Comparison of ENCODE assay signal across 8 cellular contexts in the genomic region with DNA sequence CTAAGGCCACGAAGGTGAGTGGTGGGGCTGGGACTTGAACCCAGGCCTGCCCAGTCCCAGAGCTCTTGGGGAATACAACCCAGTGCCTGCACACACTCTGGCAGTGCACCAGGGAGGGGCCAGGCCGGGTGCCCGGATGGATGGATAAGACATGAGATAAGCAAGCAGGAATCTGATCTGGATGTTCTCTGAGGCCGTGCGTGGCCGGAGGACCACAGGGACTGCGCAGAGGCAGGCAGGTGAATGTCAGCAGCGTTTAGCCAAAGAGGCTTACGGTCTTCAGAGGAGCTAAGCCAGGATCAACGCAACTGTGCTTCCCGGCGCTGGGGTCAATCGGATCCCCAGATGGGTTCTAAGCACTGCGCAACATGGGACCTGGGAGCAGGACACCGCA. TPM values are rescaled to one million over a fixed set of nuclear protein-coding genes. Genes with fewer than 3 reads are reported as not detected.
DNase-seq lines count a peak whose midpoint lies in the region; ATAC-seq and TF ChIP-seq lines count a peak whose summit lies in the region.

No MANE protein-coding gene starts in this region.

- no peak for ATAC-seq in Right ventricle myocardium superior (ENCODE audit: poor library complexity)
- ATAC-seq in GM21737 (IDR thresholded peaks at IDR 0.05; ENCODE audit: unreplicated experiment), result no peak
- no peak for ATAC-seq in activated CD4-positive, CD25-positive, alpha-beta regulatory T cell treated with anti-CD3 and anti-CD28 coated beads, Interleukin-2, amount 50 U/mL, for 24 hours

- no peaks in the 10 kb centered on the region for H3K36me3 ChIP-seq in left ventricle myocardium inferior
- H3K36me3 ChIP-seq in adipocyte (ENCODE audit: control insufficient read depth, insufficient read depth, low read length, severe bottlenecking), result no peaks in the 10 kb centered on the region
- peaks cover 8% of the 10 kb centered on the region for H3K36me3 ChIP-seq in thymus (ENCODE audit: control insufficient read depth, insufficient read depth)

- H3K27me3 ChIP-seq in left ventricle myocardium inferior (ENCODE audit: low read depth), result no peaks in the 10 kb centered on the region
- H3K27me3 ChIP-seq in adipocyte (replicated peaks; ENCODE audit: control insufficient read depth, insufficient read depth, low read length), result no peaks in the 10 kb centered on the region
- no peaks in the 10 kb centered on the region for H3K27me3 ChIP-seq in thymus (ENCODE audit: control insufficient read depth, insufficient read depth)

- DNase-seq in left ventricle myocardium inferior, result no peak
- DNase-seq in Right ventricle myocardium superior, result no peak
- peak; percentile 37 for DNase-seq in adipocyte (ENCODE audit: low read depth)
- DNase-seq in kidney glomerular epithelial cell (lab: John Stamatoyannopoulos, UW), result peak; percentile 19
- no peak for DNase-seq in putamen (ENCODE audit: low spot score)

- H3K9ac ChIP-seq in adipocyte (ENCODE audit: low read length), result peak overlapping the region; percentile 95

- H3K4me1 ChIP-seq in left ventricle myocardium inferior, result peaks cover 63% of the 10 kb centered on the region
- peaks cover 27% of the 10 kb centered on the region for H3K4me1 ChIP-seq in adipocyte (ENCODE audit: control insufficient read depth, insufficient read depth, low read length)
- H3K4me1 ChIP-seq in thymus (ENCODE audit: control insufficient read depth, insufficient read depth, low read length), result peaks cover 12% of the 10 kb centered on the region

- WGBS in thymus, result 72% methylated on average over 15 of the region's 15 CpGs

- no peak for TF ChIP-seq CTCF in left ventricle myocardium inferior (IDR thresholded peaks at IDR 0.05; ENCODE audit: borderline replicate concordance)

- H3K4me3 ChIP-seq in left ventricle myocardium inferior (peak overlapping the region; percentile 91), adipocyte (ENCODE audit: low read length) (peak overlapping the region; percentile 89), thymus (ENCODE audit: low read length) (no peak overlapping the region)

- H3K9me3 ChIP-seq in left ventricle myocardium inferior (replicated peaks) (no peaks in the 10 kb centered on the region), adipocyte (ENCODE audit: control insufficient read depth, low read length) (no peaks in the 10 kb centered on the region), thymus (ENCODE audit: control insufficient read depth) (no peaks in the 10 kb centered on the region)

- H3K27ac ChIP-seq in left ventricle myocardium inferior (replicated peaks) (peak overlapping the region; percentile 97), thymus (ENCODE audit: low read depth) (peak overlapping the region; percentile 64)

- intact Hi-C loops in left ventricle myocardium inferior (cut with micrococcal nuclease), result no loop called here
- intact Hi-C loops in Right ventricle myocardium superior (cut with DNase I), result no loop called here

RNA-seq across cellular contexts. Expression of a gene that starts 1.5 kb away (rescaled TPM):
- total RNA-seq in left ventricle myocardium inferior (31.8 TPM), Right ventricle myocardium superior (33.9 TPM)
- 19.8 TPM for polyA plus RNA-seq in thymus

RNA-seq across cellular contexts. Expression of a gene that starts 21.5 kb away (rescaled TPM):
- 19.2 TPM for total RNA-seq in left ventricle myocardium inferior
- total RNA-seq in Right ventricle myocardium superior, result 26.7 TPM
- polyA plus RNA-seq in thymus, result 45.5 TPM

RNA-seq across cellular contexts. Expression of a gene that starts 56.2 kb away (rescaled TPM):
- not detected for total RNA-seq in left ventricle myocardium inferior
- total RNA-seq in Right ventricle myocardium superior, result not detected
- 0.39 TPM for polyA plus RNA-seq in thymus

Comparison
In these comparisons a context has a peak if more than half of its experiments do, and no peak if none do; other contexts are left out.
1. DNase-seq: peak in adipocyte (single experiment) and kidney glomerular epithelial cell (single experiment); none in left ventricle myocardium inferior (single experiment), Right ventricle myocardium superior (single experiment) and putamen (single experiment).